Comparison of ENCODE assay signal across 8 cellular contexts in genomic region chr4:26826721-26827120, GRCh38. TPM values are rescaled to one million over a fixed set of nuclear protein-coding genes. Genes with fewer than 3 reads are reported as not detected.
DNase-seq lines count a peak whose midpoint lies in the region; ATAC-seq, FAIRE-seq and TF ChIP-seq lines count a peak whose summit lies in the region.

No MANE protein-coding gene starts in this region.

- H3K79me2 ChIP-seq in HepG2 (ENCODE audit: insufficient read depth, low read length) = no peaks in the 10 kb centered on the region

- ATAC-seq in HepG2 (no peak), HG03354 (IDR thresholded peaks at IDR 0.05; ENCODE audit: poor library complexity, severe bottlenecking, unreplicated experiment) (peak; percentile 86)

- H3K4me1 ChIP-seq in liver (ENCODE audit: control insufficient read depth in 4 of 4, insufficient read depth in 4 of 4, low read length in 3 of 4) (peaks cover 1 to 22% (median 18%) of the 10 kb centered on the region in 4 donors), HepG2 (ENCODE audit: insufficient read depth, low read length) (peaks cover 17% of the 10 kb centered on the region)

- TF ChIP-seq EP300 in HepG2 (IDR thresholded peaks at IDR 0.05; ENCODE audit: low read depth in 2 of 2, low read length in 2 of 2) (no peak), HepG2 (CRISPR knock-in tag; IDR thresholded peaks at IDR 0.05; ENCODE audit: borderline replicate concordance) (no peak)

- in situ Hi-C loops in HepG2 (cut with HindIII; ENCODE audit: extremely low pct_ligation_motif_present, low pct_unique_long_range_greater_than_20kb) = no loop called here

- POLR2A ChIA-PET in HepG2 (lab: Yijun Ruan, JAX) = no interaction called here

- H3K27ac ChIP-seq in liver (ENCODE audit: low read depth in 1 of 2, low read length in 2 of 2) (peak overlapping the region; percentile 6 to 54), HepG2 (ENCODE audit: extremely low read length, insufficient read depth, low read length) (no peak overlapping the region)

- no peak overlapping the region for H2AFZ ChIP-seq in HepG2 (ENCODE audit: low read length)

- no peaks in the 10 kb centered on the region for H4K20me1 ChIP-seq in HepG2 (ENCODE audit: insufficient read depth, low read length)

- no peak for TF ChIP-seq RAD21 in liver (IDR thresholded peaks at IDR 0.05)
- no peak for TF ChIP-seq RAD21 in HepG2 (CRISPR knock-in tag; IDR thresholded peaks at IDR 0.05)

- no peak overlapping the region for H3K4me3 ChIP-seq in liver (ENCODE audit: low read depth in 1 of 3, low read length in 3 of 3)
- H3K4me3 ChIP-seq in HepG2 (replicated peaks in 1 of 3; ENCODE audit: insufficient read depth in 1 of 3, low read depth in 2 of 3, low read length in 3 of 3) = no peak overlapping the region

- no peak for DNase-seq in HepG2 (ENCODE audit: low spot score)
- peak; percentile 38 to 75 for DNase-seq in dermis microvascular lymphatic vessel endothelial cell (ENCODE audit: low read depth in 2 of 2)
- no peak for DNase-seq in iPS-NIHi11 (ENCODE audit: low spot score)
- no peak for DNase-seq in NCI-H2196 treated with DMSO at 0.1 percent for 48 hours (lab: John Stamatoyannopoulos, UW; ENCODE audit: unreplicated experiment)
- no peak for DNase-seq in activated effector memory CD4-positive, alpha-beta T cell treated with anti-CD3 and anti-CD28 coated beads, Interleukin-2, amount 50 U/mL, for 16 hours
- no peak for DNase-seq in NCI-H187 treated with DMSO at 0.1 percent for 48 hours (lab: John Stamatoyannopoulos, UW)

- no peak overlapping the region for H3K4me2 ChIP-seq in HepG2 (ENCODE audit: low read depth, low read length)

- 32% methylated on average over 9 of the region's 9 CpGs for WGBS in liver
- 66% methylated on average over 9 of the region's 9 CpGs for WGBS in HepG2 (ENCODE audit: low lambda C conversion rate)

- TF ChIP-seq CTCF in liver (IDR thresholded peaks at IDR 0.05; ENCODE audit: low read depth, low read length, missing input control) (no peak), HepG2 (CRISPR knock-in tag; IDR thresholded peaks at IDR 0.05) (no peak)

- no peak for FAIRE-seq in HepG2 (lab: Jason Lieb, UNC)

- H3K9me3 ChIP-seq in liver (ENCODE audit: control insufficient read depth in 4 of 4, low read length in 3 of 4) (no peaks in the 10 kb centered on the region), HepG2 (ENCODE audit: low read length) (peaks cover 11% of the 10 kb centered on the region)

- TF ChIP-seq POLR2A in HepG2 (IDR thresholded peaks at IDR 0.05; ENCODE audit: insufficient read depth in 1 of 2, low read depth in 2 of 2, low read length in 2 of 2) = no peak

- H3K36me3 ChIP-seq in liver (ENCODE audit: control insufficient read depth in 4 of 4, insufficient read depth in 3 of 4, low read depth in 1 of 4, low read length in 3 of 4) (no peaks in the 10 kb centered on the region), HepG2 (replicated peaks in 1 of 2; ENCODE audit: control insufficient read depth in 1 of 2, insufficient read depth in 2 of 2, low read length in 2 of 2) (no peaks in the 10 kb centered on the region)

- intact Hi-C loops in HepG2 (cut with micrococcal nuclease; ENCODE audit: unreplicated experiment) = no loop called here

- CTCF ChIA-PET in HepG2 (lab: Yijun Ruan, JAX; ENCODE audit: low intra/inter-chr PET ratio, low total read pairs) = no interaction called here

- BruUV-seq in HepG2 (replicated peaks; lab: Mats Ljungman, UMichigan) = no TSS peak

- no peak overlapping the region for H3K9ac ChIP-seq in liver (ENCODE audit: low read depth in 1 of 2, low read length in 2 of 2)
- H3K9ac ChIP-seq in HepG2 (ENCODE audit: insufficient read depth, low read depth, low read length) = no peak overlapping the region

- H3K27me3 ChIP-seq in liver (ENCODE audit: control insufficient read depth in 4 of 4, insufficient read depth in 4 of 4, low read length in 3 of 4) = no peaks in the 10 kb centered on the region
- H3K27me3 ChIP-seq in HepG2 (ENCODE audit: control insufficient read depth in 1 of 2, insufficient read depth in 2 of 2, low read length in 2 of 2) = peaks cover 0 to 3% of the 10 kb centered on the region in 2 experiments; a peak in 1 of 5 replicates

TF ChIP-seq in liver, 16 proteins besides CTCF, POLR2A, EP300 and RAD21:
- TF ChIP-seq EGR1 (IDR thresholded peaks at IDR 0.05; ENCODE audit: low read depth in 2 of 2) = no peak
- TF ChIP-seq NR2F2 (IDR thresholded peaks at IDR 0.05) = no peak
- no peak for TF ChIP-seq FOXA1 (IDR thresholded peaks at IDR 0.05)
- peak in 1 of 2 donors; percentile 13 for TF ChIP-seq RXRA (IDR thresholded peaks at IDR 0.05)
- TF ChIP-seq TAF1 (conservative IDR thresholded peaks at IDR 0.05) = no peak
- no peak for TF ChIP-seq FOXA2 (IDR thresholded peaks at IDR 0.05)
- TF ChIP-seq GABPA (IDR thresholded peaks at IDR 0.05 in 1 of 2, conservative IDR thresholded peaks at IDR 0.05 in 1 of 2) = no peak
TF ChIP-seq in liver: peak in this region for 1.

TF ChIP-seq in HepG2, 621 proteins besides CTCF, POLR2A, EP300 and RAD21 (continues in another document):
- TF ChIP-seq SP2 (CRISPR knock-in tag; IDR thresholded peaks at IDR 0.05) (no peak), ARHGAP35 (CRISPR knock-in tag; IDR thresholded peaks at IDR 0.05; ENCODE audit: borderline replicate concordance) (no peak), FOXK2 (IDR thresholded peaks at IDR 0.05) (no peak), PBX3 (CRISPR knock-in tag; IDR thresholded peaks at IDR 0.05; ENCODE audit: borderline replicate concordance) (no peak), MBD4 (IDR thresholded peaks at IDR 0.05; ENCODE audit: borderline replicate concordance, low read length) (no peak), JUN (CRISPR knock-in tag; IDR thresholded peaks at IDR 0.05) (no peak), ZNF232 (CRISPR knock-in tag; IDR thresholded peaks at IDR 0.05; ENCODE audit: borderline replicate concordance) (no peak), KLF16 (CRISPR knock-in tag; IDR thresholded peaks at IDR 0.05) (no peak), MTERF4 (CRISPR knock-in tag; IDR thresholded peaks at IDR 0.05) (no peak), JARID2 (CRISPR knock-in tag; IDR thresholded peaks at IDR 0.05; ENCODE audit: insufficient replicate concordance) (no peak), GABPA (IDR thresholded peaks at IDR 0.05; ENCODE audit: low read depth, low read length) (no peak), GABPA (CRISPR knock-in tag; IDR thresholded peaks at IDR 0.05; ENCODE audit: low read depth) (no peak), ATF5 (CRISPR knock-in tag; IDR thresholded peaks at IDR 0.05; ENCODE audit: low read depth) (no peak)

RNA-seq across cellular contexts. Expression of gene STIM2, which starts 33.9 kb away (rescaled TPM):
- total RNA-seq in liver (10 to 100 TPM in 1 of 2 donors, 1 to 10 TPM in 1; 5.4 to 11.1 TPM), HepG2 (2016; rRNA removed; fragmentation: Illumina TruSeq; extraction: Trizol) (8.2 and 19.3 TPM in 2 replicates), dermis microvascular lymphatic vessel endothelial cell (13.6 and 15.0 TPM in 2 replicates)
- polyA plus RNA-seq in liver (1 to 10 TPM; 6.6 to 7.2 TPM), HepG2 (2011; rRNA removed) (19.4 and 22.3 TPM in 2 replicates)
- 3.5 and 6.1 TPM in 2 replicates for total RNA-seq in HepG2 (2016; cell fraction: cytosol; rRNA removed; fragmentation: Illumina TruSeq; extraction: Trizol; ENCODE audit: low read depth)
- total RNA-seq in HepG2 (2016; cell fraction: insoluble cytoplasmic fraction; rRNA removed; fragmentation: Illumina TruSeq; extraction: Trizol) = 9.9 and 21.5 TPM in 2 replicates
- total RNA-seq in HepG2 (2016; cell fraction: membrane; rRNA removed; fragmentation: Illumina TruSeq; extraction: Trizol) = 6.0 and 6.1 TPM in 2 replicates
- 33.3 and 39.0 TPM in 2 replicates for total RNA-seq in HepG2 (2016; cell fraction: nucleus; rRNA removed; fragmentation: Illumina TruSeq; extraction: Trizol)
- 7.8 and 10.6 TPM in 2 replicates for polyA plus RNA-seq in HepG2 (2011; cell fraction: cytosol; rRNA removed)
- polyA plus RNA-seq in HepG2 (2011; cell fraction: nucleus; rRNA removed) = 48.3 and 53.9 TPM in 2 replicates
- polyA plus RNA-seq in HepG2 (2012) = 15.2 and 16.9 TPM in 2 replicates
- 2.1 and 3.3 TPM in 2 replicates for polyA plus RNA-seq in HepG2 (2016; cell fraction: cytosol; fragmentation: Illumina TruSeq; extraction: Trizol; ENCODE audit: low read depth)
- 7.2 and 7.9 TPM in 2 replicates for polyA plus RNA-seq in HepG2 (2016; cell fraction: insoluble cytoplasmic fraction; fragmentation: Illumina TruSeq; extraction: Trizol; ENCODE audit: low read depth)
- polyA plus RNA-seq in HepG2 (2016; cell fraction: membrane; fragmentation: Illumina TruSeq; extraction: Trizol; ENCODE audit: low read depth) = 3.2 and 4.3 TPM in 2 replicates
- 47.5 and 50.9 TPM in 2 replicates for polyA plus RNA-seq in HepG2 (2016; cell fraction: nucleus; fragmentation: Illumina TruSeq; extraction: Trizol; ENCODE audit: insufficient read depth, low read depth)
- polyA minus RNA-seq in HepG2 (2011; rRNA and poly(A)+ RNA removed; ENCODE audit: low replicate concordance) = 26.2 and 31.6 TPM in 2 replicates
- polyA minus RNA-seq in HepG2 (2011; cell fraction: cytosol; rRNA and poly(A)+ RNA removed) = 6.8 and 8.5 TPM in 2 replicates
- 42.7 and 42.8 TPM in 2 replicates for polyA minus RNA-seq in HepG2 (2011; cell fraction: nucleus; rRNA and poly(A)+ RNA removed)

Comparison
In these comparisons a context has a peak if more than half of its experiments do, and no peak if none do; other contexts are left out.
1. DNase-seq: peak in dermis microvascular lymphatic vessel endothelial cell (2 of 2); none in HepG2 (single experiment), iPS-NIHi11 (single experiment), NCI-H2196 treated with DMSO at 0.1 percent for 48 hours (single experiment), activated effector memory CD4-positive, alpha-beta T cell treated with anti-CD3 and anti-CD28 coated beads, Interleukin-2, amount 50 U/mL, for 16 hours (single experiment) and NCI-H187 treated with DMSO at 0.1 percent for 48 hours (single experiment).